ENCODE assay signal across 27 cellular contexts in the genomic region with DNA sequence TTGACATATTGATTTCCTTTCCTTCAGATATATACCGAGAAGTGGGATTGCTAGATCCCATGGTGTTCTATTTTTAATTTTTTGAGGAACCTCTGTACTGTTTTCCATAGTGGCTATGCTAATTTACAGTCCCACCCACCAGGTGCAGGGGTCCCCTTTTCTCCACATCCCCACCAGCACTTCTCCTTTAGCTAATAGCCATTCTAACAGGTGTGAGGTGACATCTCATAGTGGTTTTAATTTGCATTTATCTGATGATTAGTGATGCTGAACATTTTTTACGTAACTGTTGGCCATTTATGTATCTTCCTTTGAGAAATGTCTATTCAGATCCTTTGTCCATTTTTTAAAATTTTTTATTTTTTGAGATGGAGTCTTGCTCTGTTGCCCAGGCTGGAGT.
"Had no signal": no experiment of that assay in that cellular context is flagged by ENCODE, and none has a peak within 500 bp of the region (broad histone marks: within the 10 kb centered on the region; RNA-seq: fewer than 3 reads in every experiment).

No MANE protein-coding gene starts in this region.

- H3K4me3 Mint-ChIP-seq: effector memory CD8-positive, alpha-beta T cell; naive thymus-derived CD8-positive, alpha-beta T cell; neural progenitor cell; stimulated activated effector memory CD8-positive, alpha-beta T cell treated with anti-CD3 and anti-CD28 coated beads, Interleukin-12 subunit alpha, Interleukin-12 subunit beta, amount 100 ng/mL, for 72 hours; type B pancreatic cell had no signal

- H3K4me1 Mint-ChIP-seq: stimulated activated effector memory CD8-positive, alpha-beta T cell treated with anti-CD3 and anti-CD28 coated beads, Interleukin-12 subunit alpha, Interleukin-12 subunit beta, amount 100 ng/mL, for 72 hours had no signal

- H3K27ac ChIP-seq: coronary artery, esophagus squamous epithelium, heart right ventricle, left lung, neural progenitor cell, parathyroid adenoma, prostate gland, right atrium auricular region, testis, tibial artery had no signal

- DNase-seq: dermis blood vessel endothelial cell; effector memory CD8-positive, alpha-beta T cell; erythroblast; esophagus squamous epithelium; foreskin melanocyte; glutamatergic neuron; heart right ventricle; hippocampal formation; left cardiac atrium; left lung; mesendoderm; midbrain; naive thymus-derived CD8-positive, alpha-beta T cell; stimulated activated CD4-positive, alpha-beta T cell treated with anti-CD3 and anti-CD28 coated beads, Interleukin-2, amount 100 ng/mL, for 24 hours; stimulated activated CD4-positive, alpha-beta T cell treated with anti-CD3 and anti-CD28 coated beads, Interleukin-4, amount 100 ng/mL, for 24 hours; stimulated activated naive CD8-positive, alpha-beta T cell treated with anti-CD3 and anti-CD28 coated beads, Interleukin-15, Interleukin-2, amounts not matched to agents 100 U/mL and 50 U/mL, for 24 hours; substantia nigra; testis; tibial artery had no signal

- H3K9me3 ChIP-seq: esophagus squamous epithelium, heart right ventricle, left lung, prostate gland, right atrium auricular region, testis, tibial artery had no signal

- H3K36me3 ChIP-seq: neural progenitor cell, prostate gland had no signal

- H3K9ac ChIP-seq: neural progenitor cell, parathyroid adenoma had no signal

- H3K4me2 ChIP-seq: neural progenitor cell had no signal

- H2AFZ ChIP-seq: neural progenitor cell, parathyroid adenoma had no signal

- H3K9me3 Mint-ChIP-seq: effector memory CD8-positive, alpha-beta T cell; stimulated activated effector memory CD8-positive, alpha-beta T cell treated with anti-CD3 and anti-CD28 coated beads, Interleukin-12 subunit alpha, Interleukin-12 subunit beta, amount 100 ng/mL, for 72 hours had no signal

- H3K4me1 ChIP-seq: heart right ventricle, left lung, neural progenitor cell, prostate gland, right atrium auricular region, testis, tibial artery had no signal

- H3K27ac Mint-ChIP-seq: naive thymus-derived CD8-positive, alpha-beta T cell; neural progenitor cell; type B pancreatic cell had no signal

- H3K4me3 ChIP-seq: coronary artery, esophagus squamous epithelium, heart right ventricle, left lung, neural progenitor cell, prostate gland, right atrium auricular region, testis, tibial artery had no signal

- ATAC-seq: effector memory CD8-positive, alpha-beta T cell; heart right ventricle; left cardiac atrium; left lung; naive thymus-derived CD8-positive, alpha-beta T cell; sciatic nerve; stimulated activated effector memory CD8-positive, alpha-beta T cell treated with anti-CD3 and anti-CD28 coated beads, Interleukin-12 subunit alpha, Interleukin-12 subunit beta, amount 100 ng/mL, for 72 hours; stimulated activated naive CD8-positive, alpha-beta T cell treated with anti-CD3 and anti-CD28 coated beads, Interleukin-15, Interleukin-2, amounts not matched to agents 100 U/mL and 50 U/mL, for 24 hours had no signal

- H3K36me3 Mint-ChIP-seq: naive thymus-derived CD8-positive, alpha-beta T cell; neural progenitor cell; type B pancreatic cell had no signal

- H3K27me3 ChIP-seq: esophagus squamous epithelium, heart right ventricle, left lung, neural progenitor cell, right atrium auricular region, testis had no signal

- H3K27me3 Mint-ChIP-seq: effector memory CD8-positive, alpha-beta T cell; type B pancreatic cell had no signal

- H3K79me2 ChIP-seq: parathyroid adenoma had no signal
